8 cellular contexts compared by ENCODE assay signal in the genomic region with DNA sequence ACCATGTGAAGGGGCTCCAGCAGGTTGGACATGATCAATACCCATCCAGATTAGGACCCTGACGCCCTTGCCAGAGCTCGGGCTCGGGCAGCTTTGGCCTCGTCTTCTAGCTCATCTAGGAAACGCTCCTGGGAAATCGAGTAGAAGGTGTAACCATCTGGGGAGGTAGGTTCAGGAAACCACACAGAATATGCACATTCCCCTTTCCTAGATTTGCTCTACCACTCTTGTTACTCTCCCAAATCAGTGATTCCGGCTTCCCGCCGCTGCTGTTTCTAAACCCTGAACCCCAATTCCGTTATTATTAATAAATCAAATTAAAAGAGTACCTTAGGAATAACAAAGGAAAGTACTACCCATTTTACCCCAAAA. TPM values are rescaled to one million over a fixed set of nuclear protein-coding genes. Genes with fewer than 3 reads are reported as not detected.
DNase-seq lines count a peak whose midpoint lies in the region; ATAC-seq and TF ChIP-seq lines count a peak whose summit lies in the region.

No MANE protein-coding gene starts in this region.

- DNase-seq in T-helper 2 cell treated with Interferon-gamma antibody and Interleukin-4, amounts not matched to agents 5 μg/mL and 100 μg/mL, for 36 hours (ENCODE audit: low spot score): no peak
- no peak for DNase-seq in T-helper 2 cell
- DNase-seq in activated naive CD8-positive, alpha-beta T cell treated with anti-CD3 and anti-CD28 coated beads, Interleukin-2, amount 50 U/mL, for 24 hours: no peak
- DNase-seq in left lobe of liver (ENCODE audit: low spot score): no peak
- DNase-seq in testis: no peak
- DNase-seq in NOMO-1 treated with DMSO at 0.1 percent for 48 hours (lab: John Stamatoyannopoulos, UW; ENCODE audit: unreplicated experiment): no peak

- peak overlapping the region; percentile 94 for H3K4me3 Mint-ChIP-seq in T-helper 2 cell treated with Interferon-gamma antibody and Interleukin-4, amounts not matched to agents 5 μg/mL and 100 μg/mL, for 36 hours
- H3K4me3 Mint-ChIP-seq in activated naive CD8-positive, alpha-beta T cell treated with anti-CD3 and anti-CD28 coated beads, Interleukin-2, amount 50 U/mL, for 24 hours: peak overlapping the region; percentile 89

- H3K27ac Mint-ChIP-seq in T-helper 2 cell treated with Interferon-gamma antibody and Interleukin-4, amounts not matched to agents 5 μg/mL and 100 μg/mL, for 36 hours: peak overlapping the region; percentile 75
- peak overlapping the region; percentile 70 for H3K27ac Mint-ChIP-seq in activated naive CD8-positive, alpha-beta T cell treated with anti-CD3 and anti-CD28 coated beads, Interleukin-2, amount 50 U/mL, for 24 hours

- peaks cover 22% of the 10 kb centered on the region for H3K4me1 ChIP-seq in testis

- no peak for TF ChIP-seq CTCF in testis (IDR thresholded peaks at IDR 0.05)

- H3K27ac ChIP-seq in testis: peak overlapping the region; percentile 19 to 74

- TF ChIP-seq POLR2A in testis (IDR thresholded peaks at IDR 0.05): no peak

- H3K27me3 Mint-ChIP-seq in T-helper 2 cell treated with Interferon-gamma antibody and Interleukin-4, amounts not matched to agents 5 μg/mL and 100 μg/mL, for 36 hours (ENCODE audit: low read depth): peaks cover 18% of the 10 kb centered on the region
- peaks cover 2% of the 10 kb centered on the region for H3K27me3 Mint-ChIP-seq in activated naive CD8-positive, alpha-beta T cell treated with anti-CD3 and anti-CD28 coated beads, Interleukin-2, amount 50 U/mL, for 24 hours

- WGBS in testis, 2 donors: 17 to 20% methylated on average over 7 to 10 of the region's 10 CpGs

- H3K27me3 ChIP-seq in testis: no peaks in the 10 kb centered on the region

- H3K9me3 ChIP-seq in testis: no peaks in the 10 kb centered on the region

- H3K36me3 ChIP-seq in testis (ENCODE audit: low read depth, missing control alignments): no peaks in the 10 kb centered on the region

- H3K4me3 ChIP-seq in testis: peak overlapping the region; percentile 81

- H3K4me1 Mint-ChIP-seq in T-helper 2 cell treated with Interferon-gamma antibody and Interleukin-4, amounts not matched to agents 5 μg/mL and 100 μg/mL, for 36 hours (ENCODE audit: low read depth): peaks cover 11% of the 10 kb centered on the region
- peaks cover 18% of the 10 kb centered on the region for H3K4me1 Mint-ChIP-seq in activated naive CD8-positive, alpha-beta T cell treated with anti-CD3 and anti-CD28 coated beads, Interleukin-2, amount 50 U/mL, for 24 hours

- H3K9me3 Mint-ChIP-seq in T-helper 2 cell treated with Interferon-gamma antibody and Interleukin-4, amounts not matched to agents 5 μg/mL and 100 μg/mL, for 36 hours: peaks cover 4% of the 10 kb centered on the region
- peaks cover 4% of the 10 kb centered on the region for H3K9me3 Mint-ChIP-seq in activated naive CD8-positive, alpha-beta T cell treated with anti-CD3 and anti-CD28 coated beads, Interleukin-2, amount 50 U/mL, for 24 hours

- intact Hi-C loops in testis (cut with DNase I; ENCODE audit: low total_unique reads): no loop called here

- peaks cover 11% of the 10 kb centered on the region for H3K36me3 Mint-ChIP-seq in T-helper 2 cell treated with Interferon-gamma antibody and Interleukin-4, amounts not matched to agents 5 μg/mL and 100 μg/mL, for 36 hours (ENCODE audit: low read depth)
- H3K36me3 Mint-ChIP-seq in activated naive CD8-positive, alpha-beta T cell treated with anti-CD3 and anti-CD28 coated beads, Interleukin-2, amount 50 U/mL, for 24 hours (ENCODE audit: low read depth): peaks cover 6% of the 10 kb centered on the region

- ATAC-seq in activated naive CD8-positive, alpha-beta T cell treated with anti-CD3 and anti-CD28 coated beads, Interleukin-2, amount 50 U/mL, for 24 hours: no peak
- peak; percentile 20 for ATAC-seq in left lobe of liver
- ATAC-seq in HG02970 (IDR thresholded peaks at IDR 0.05; ENCODE audit: low FRiP score, unreplicated experiment): no peak
- no peak for ATAC-seq in GM18498 (IDR thresholded peaks at IDR 0.05; ENCODE audit: unreplicated experiment)

RNA-seq across cellular contexts. Expression of a gene that starts 0.5 kb away (rescaled TPM):
- 62.9 TPM for total RNA-seq in left lobe of liver
- total RNA-seq in testis: 10 to 100 TPM; 43.0 to 49.2 TPM
- polyA plus RNA-seq in testis (ENCODE audit: insufficient read depth, low read depth, low replicate concordance): 52.7 TPM

RNA-seq across cellular contexts. Expression of a gene that starts 0.7 kb away (rescaled TPM):
- total RNA-seq in left lobe of liver (not detected), testis (10 to 100 TPM; 21.2 to 49.1 TPM)
- polyA plus RNA-seq in testis (ENCODE audit: insufficient read depth, low read depth, low replicate concordance): 114 TPM

RNA-seq across cellular contexts. Expression of a gene that starts 17.6 kb away (rescaled TPM):
- 0.53 TPM for total RNA-seq in left lobe of liver
- total RNA-seq in testis: 1 to 10 TPM; 1.4 to 2.3 TPM
- polyA plus RNA-seq in testis (ENCODE audit: insufficient read depth, low read depth, low replicate concordance): 2.8 TPM

RNA-seq across cellular contexts. Expression of a gene that starts 24.7 kb away (rescaled TPM):
- 30.9 TPM for total RNA-seq in left lobe of liver
- 10 to 100 TPM; 48.3 to 51.8 TPM for total RNA-seq in testis
- 64.1 TPM for polyA plus RNA-seq in testis (ENCODE audit: insufficient read depth, low read depth, low replicate concordance)

RNA-seq across cellular contexts. Expression of a gene that starts 26.1 kb away (rescaled TPM):
- total RNA-seq in left lobe of liver (37.6 TPM), testis (100 to 1,000 TPM; 100 to 111 TPM)
- 74.2 TPM for polyA plus RNA-seq in testis (ENCODE audit: insufficient read depth, low read depth, low replicate concordance)

Comparison
In these comparisons a context has a peak if more than half of its experiments do, and no peak if none do; other contexts are left out.
1. RNA of a gene that starts 0.7 kb away (total RNA-seq): 21.2 to 49.1 TPM in testis; not detected in left lobe of liver (single experiment); every median in the first group is over 10 times any median in the second.